Comparison of ENCODE assay signal across 11 cellular contexts in the genomic region with DNA sequence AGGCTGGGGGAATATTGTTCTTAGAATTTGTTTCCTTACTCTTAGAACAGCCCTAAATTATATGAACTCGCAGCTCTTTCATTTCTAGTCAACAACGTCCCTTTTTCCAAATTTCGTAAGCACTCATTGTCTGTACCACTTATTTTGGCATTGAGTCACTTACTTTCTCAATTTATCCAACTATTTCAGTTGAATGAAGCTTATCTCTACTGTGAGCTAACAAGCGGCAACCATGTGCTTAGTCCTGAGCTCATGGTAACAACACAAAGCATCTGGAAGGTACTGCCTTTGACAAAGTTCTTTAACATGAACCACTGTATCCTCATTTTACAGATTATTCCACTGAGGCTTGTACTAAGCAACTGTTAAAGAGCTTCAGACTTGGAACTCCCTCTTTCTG.
DNase-seq lines count a peak whose midpoint lies in the region; ATAC-seq and TF ChIP-seq lines count a peak whose summit lies in the region.
"Had no signal": no experiment of that assay in that cellular context is flagged by ENCODE, and none has a peak within 500 bp of the region (broad histone marks: within the 10 kb centered on the region; RNA-seq: fewer than 3 reads in every experiment).

No MANE protein-coding gene starts in this region.

- H3K36me3 ChIP-seq in right atrium auricular region = no peaks in the 10 kb centered on the region
- no peaks in the 10 kb centered on the region for H3K36me3 ChIP-seq in KMS-11 (ENCODE audit: insufficient read depth)
- H3K36me3 ChIP-seq in esophagus muscularis mucosa = no peaks in the 10 kb centered on the region
- no peaks in the 10 kb centered on the region for H3K36me3 ChIP-seq in aorta (ENCODE audit: control insufficient read depth in 1 of 2, insufficient read depth in 2 of 2, low read length in 1 of 2)

- no peak overlapping the region for H2AFZ ChIP-seq in KMS-11 (ENCODE audit: low read depth)

- H3K9me3 ChIP-seq in right atrium auricular region (no peaks in the 10 kb centered on the region), esophagus muscularis mucosa (no peaks in the 10 kb centered on the region), aorta (ENCODE audit: control insufficient read depth, low read length) (no peaks in the 10 kb centered on the region)

- TF ChIP-seq CTCF in right atrium auricular region (IDR thresholded peaks at IDR 0.05) = no peak
- TF ChIP-seq CTCF in KMS-11 (conservative IDR thresholded peaks at IDR 0.05; ENCODE audit: low read depth, low read length) = no peak
- no peak for TF ChIP-seq CTCF in esophagus muscularis mucosa (IDR thresholded peaks at IDR 0.05)
- TF ChIP-seq CTCF in foreskin keratinocyte (conservative IDR thresholded peaks at IDR 0.05) = no peak

- no peaks in the 10 kb centered on the region for H3K9me3 Mint-ChIP-seq in stimulated activated naive CD8-positive, alpha-beta T cell treated with anti-CD3 and anti-CD28 coated beads, Interleukin-15, amount 100 ng/mL, for 72 hours
- H3K9me3 Mint-ChIP-seq: dendritic cell treated with granulocyte-macrophage colony-stimulating factor and Interleukin-4, amounts not matched to agents 40 ng/mL and 50 ng/mL, for 4 days had no signal

- no peak for TF ChIP-seq POLR2A in esophagus muscularis mucosa (IDR thresholded peaks at IDR 0.05; ENCODE audit: low read depth)

- peak overlapping the region in 1 of 2 donors; percentile 23 for H3K27ac ChIP-seq in right atrium auricular region
- H3K27ac ChIP-seq in KMS-11 = no peak overlapping the region
- peak overlapping the region; percentile 63 to 71 (median 68) for H3K27ac ChIP-seq in esophagus muscularis mucosa (replicated peaks in 1 of 4)
- H3K27ac ChIP-seq in aorta (ENCODE audit: low read depth in 1 of 2, low read length in 2 of 2) = no peak overlapping the region
- H3K27ac ChIP-seq in foreskin keratinocyte = no peak overlapping the region

- ATAC-seq in left cardiac atrium (peak; percentile 18 to 41), aorta (ENCODE audit: low FRiP score) (peak; percentile 42), foreskin keratinocyte (no peak)
- ATAC-seq in stimulated activated naive CD8-positive, alpha-beta T cell treated with anti-CD3 and anti-CD28 coated beads, Interleukin-15, amount 100 ng/mL, for 72 hours = no peak

- DNase-seq in left cardiac atrium (no peak), right atrium auricular region (ENCODE audit: low spot score) (no peak), esophagus muscularis mucosa (ENCODE audit: extremely low spot score) (no peak), aorta (no peak), COR-L47 (lab: John Stamatoyannopoulos, UW) (no peak), foreskin keratinocyte (no peak)
- DNase-seq in stimulated activated naive CD8-positive, alpha-beta T cell treated with anti-CD3 and anti-CD28 coated beads, Interleukin-15, amount 100 ng/mL, for 72 hours = no peak
- DNase-seq: NCI-H1092 had no signal

- peaks cover 7% of the 10 kb centered on the region for H3K27me3 Mint-ChIP-seq in stimulated activated naive CD8-positive, alpha-beta T cell treated with anti-CD3 and anti-CD28 coated beads, Interleukin-15, amount 100 ng/mL, for 72 hours
- H3K27me3 Mint-ChIP-seq: dendritic cell treated with granulocyte-macrophage colony-stimulating factor and Interleukin-4, amounts not matched to agents 40 ng/mL and 50 ng/mL, for 4 days had no signal

- H3K4me3 Mint-ChIP-seq in stimulated activated naive CD8-positive, alpha-beta T cell treated with anti-CD3 and anti-CD28 coated beads, Interleukin-15, amount 100 ng/mL, for 72 hours = no peak overlapping the region
- H3K4me3 Mint-ChIP-seq: dendritic cell treated with granulocyte-macrophage colony-stimulating factor and Interleukin-4, amounts not matched to agents 40 ng/mL and 50 ng/mL, for 4 days had no signal

- H3K4me1 ChIP-seq in right atrium auricular region = no peaks in the 10 kb centered on the region
- H3K4me1 ChIP-seq in KMS-11 (ENCODE audit: low read depth, poor library complexity, severe bottlenecking) = peaks cover 25% of the 10 kb centered on the region
- peaks cover 0 to 32% (median 23%) of the 10 kb centered on the region in 4 donors for H3K4me1 ChIP-seq in esophagus muscularis mucosa
- H3K4me1 ChIP-seq in aorta (ENCODE audit: control insufficient read depth in 1 of 2, insufficient read depth in 2 of 2, low read length in 2 of 2) = no peaks in the 10 kb centered on the region
- no peaks in the 10 kb centered on the region for H3K4me1 ChIP-seq in foreskin keratinocyte

- H3K4me3 ChIP-seq in right atrium auricular region (no peak overlapping the region), KMS-11 (IDR thresholded peaks at IDR 0.05; ENCODE audit: insufficient read depth, low read depth, low read length) (no peak overlapping the region), esophagus muscularis mucosa (no peak overlapping the region), aorta (ENCODE audit: low read length in 2 of 2) (no peak overlapping the region)
- H3K4me3 ChIP-seq: skin epidermis had no signal

- no peaks in the 10 kb centered on the region for H3K79me2 ChIP-seq in KMS-11 (ENCODE audit: insufficient read depth, low read depth)

- intact Hi-C loops in left cardiac atrium (cut with DNase I) (no loop called here), esophagus muscularis mucosa (cut with DNase I) (no loop called here), aorta (cut with DNase I) (no loop called here)

- H4K20me1 ChIP-seq in KMS-11 (ENCODE audit: insufficient read depth) = no peaks in the 10 kb centered on the region

- no peak for TF ChIP-seq EP300 in esophagus muscularis mucosa (IDR thresholded peaks at IDR 0.05)

- H3K27me3 ChIP-seq in right atrium auricular region (no peaks in the 10 kb centered on the region), KMS-11 (ENCODE audit: insufficient read depth, low read depth) (no peaks in the 10 kb centered on the region), esophagus muscularis mucosa (no peaks in the 10 kb centered on the region), aorta (ENCODE audit: control insufficient read depth in 1 of 2, insufficient read depth in 2 of 2, low read length in 1 of 2) (no peaks in the 10 kb centered on the region), foreskin keratinocyte (no peaks in the 10 kb centered on the region)

- peak overlapping the region; percentile 22; the same call in 1 of the 2 replicates for H3K4me2 ChIP-seq in KMS-11

- H3K9ac ChIP-seq in KMS-11 = no peak overlapping the region

- no peaks in the 10 kb centered on the region for H3K4me1 Mint-ChIP-seq in stimulated activated naive CD8-positive, alpha-beta T cell treated with anti-CD3 and anti-CD28 coated beads, Interleukin-15, amount 100 ng/mL, for 72 hours

- WGBS in esophagus muscularis mucosa = 90% methylated on average over 4 of the region's 4 CpGs
- 88 to 93% methylated on average over 4 of the region's 4 CpGs for WGBS in aorta, 2 donors

- H3K27ac Mint-ChIP-seq in stimulated activated naive CD8-positive, alpha-beta T cell treated with anti-CD3 and anti-CD28 coated beads, Interleukin-15, amount 100 ng/mL, for 72 hours = no peak overlapping the region

Comparison
In these comparisons a context has a peak if more than half of its experiments do, and no peak if none do; other contexts are left out.
1. ATAC-seq: peak in left cardiac atrium (2 of 2) and aorta (single experiment); none in foreskin keratinocyte (single experiment) and stimulated activated naive CD8-positive, alpha-beta T cell treated with anti-CD3 and anti-CD28 coated beads, Interleukin-15, amount 100 ng/mL, for 72 hours (single experiment).
2. H3K27ac ChIP-seq: peak in esophagus muscularis mucosa (4 of 4); none in KMS-11 (single experiment), aorta (0 of 2) and foreskin keratinocyte (single experiment).